10 cellular contexts compared by ENCODE assay signal in the genomic region with DNA sequence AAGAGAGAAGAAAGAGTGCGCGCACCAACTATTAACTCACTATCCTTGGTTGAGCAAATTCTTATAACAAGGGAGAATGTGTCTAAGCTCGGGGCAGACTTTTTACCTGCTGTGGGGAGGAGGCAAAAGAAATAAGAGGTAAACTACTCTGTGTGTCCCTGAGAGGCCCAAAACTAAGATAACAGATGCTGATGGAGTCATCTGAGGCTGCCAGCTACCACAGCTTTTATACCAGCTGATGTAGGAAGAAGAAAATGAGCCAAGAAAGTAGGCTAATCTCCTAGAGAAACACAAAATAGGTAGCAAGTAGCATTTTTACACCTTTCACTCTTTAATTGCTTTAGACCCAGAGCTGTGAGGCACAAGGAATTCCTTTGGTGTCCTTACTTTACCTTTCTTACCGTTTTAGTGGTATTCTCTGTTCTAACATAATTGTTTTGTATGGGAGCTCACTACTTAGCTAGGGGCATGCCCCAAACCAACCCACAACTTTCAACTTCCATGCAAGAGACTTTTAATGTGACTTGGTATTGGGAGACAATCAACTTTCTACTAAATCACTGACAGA. TPM values are rescaled to one million over a fixed set of nuclear protein-coding genes. Genes with fewer than 3 reads are reported as not detected.
DNase-seq lines count a peak whose midpoint lies in the region; ATAC-seq, FAIRE-seq and TF ChIP-seq lines count a peak whose summit lies in the region.
"Had no signal": no experiment of that assay in that cellular context is flagged by ENCODE, and none has a peak within 500 bp of the region (broad histone marks: within the 10 kb centered on the region; RNA-seq: fewer than 3 reads in every experiment).

No MANE protein-coding gene starts in this region.

- H4K91ac ChIP-seq in neuronal stem cell (ENCODE audit: low read depth, low read length, poor library complexity) = no peak overlapping the region

- H3K9me3 Mint-ChIP-seq in central memory CD8-positive, alpha-beta T cell = no peaks in the 10 kb centered on the region

- FAIRE-seq in D721Med (lab: Jason Lieb, UNC) (peak; percentile 16), GM19239 (lab: Jason Lieb, UNC) (no peak)

- no peak for ATAC-seq in central memory CD8-positive, alpha-beta T cell (replicated peaks; ENCODE audit: extremely low read depth, poor library complexity, severe bottlenecking)
- no peak for ATAC-seq in HG02763 (IDR thresholded peaks at IDR 0.05; ENCODE audit: unreplicated experiment)

- no peaks in the 10 kb centered on the region for H3K9me3 ChIP-seq in neuronal stem cell (replicated peaks in 1 of 2; ENCODE audit: control insufficient read depth in 2 of 2, insufficient read depth in 1 of 2, low read depth in 1 of 2, low read length in 2 of 2)

- peaks cover 24% of the 10 kb centered on the region for H3K4me1 Mint-ChIP-seq in central memory CD8-positive, alpha-beta T cell

- peak overlapping the region; percentile 79 for H2AFZ ChIP-seq in neuronal stem cell (ENCODE audit: low read length)

- peak overlapping the region; percentile 17 for H3K27ac Mint-ChIP-seq in central memory CD8-positive, alpha-beta T cell (ENCODE audit: low read depth)

- WGBS in neuronal stem cell (ENCODE audit: extremely low coverage in 2 of 2, insufficient read length in 2 of 2, insufficient replicate concordance in 1 of 2), 2 donors = no CpG with 5 or more reads among the region's 4 CpGs

- H3K4ac ChIP-seq in neuronal stem cell (ENCODE audit: low read length) = no peak overlapping the region

- H2BK5ac ChIP-seq in neuronal stem cell (ENCODE audit: low read length) = no peak overlapping the region

- no peak overlapping the region for H3K23ac ChIP-seq in neuronal stem cell (ENCODE audit: low read depth, low read length, poor library complexity)

- H3K18ac ChIP-seq in neuronal stem cell (ENCODE audit: low read length) = no peak overlapping the region

- H3K36me3 ChIP-seq in neuronal stem cell (replicated peaks in 1 of 2; ENCODE audit: control insufficient read depth in 2 of 2, insufficient read depth in 2 of 2, low read length in 2 of 2) = no peaks in the 10 kb centered on the region

- DNase-seq in D721Med (ENCODE audit: insufficient read length, low spot score) (no peak), NCI-H446 (lab: John Stamatoyannopoulos, UW) (peak; percentile 39 to 46), neuronal stem cell (ENCODE audit: low spot score) (no peak), GM19239 (ENCODE audit: insufficient read length, low spot score) (no peak), NCI-H1048 (lab: John Stamatoyannopoulos, UW) (no peak), NCI-H1930 (lab: John Stamatoyannopoulos, UW) (no peak)
- no peak for DNase-seq in central memory CD8-positive, alpha-beta T cell (ENCODE audit: low spot score in 2 of 2)
- DNase-seq: DND-41, kidney glomerular epithelial cell had no signal

- no peaks in the 10 kb centered on the region for H3K79me1 ChIP-seq in neuronal stem cell (ENCODE audit: low read depth, low read length)

- H3K9ac ChIP-seq in neuronal stem cell (ENCODE audit: low read depth, low read length, poor library complexity) = no peak overlapping the region

- no peak overlapping the region for H2BK12ac ChIP-seq in neuronal stem cell (ENCODE audit: low read length)

- no peak overlapping the region for H3K4me3 Mint-ChIP-seq in central memory CD8-positive, alpha-beta T cell

- no peaks in the 10 kb centered on the region for H3K27me3 ChIP-seq in neuronal stem cell (ENCODE audit: control insufficient read depth in 3 of 3, insufficient read depth in 3 of 3, low read depth in 1 of 3, low read length in 3 of 3)

- peak overlapping the region; percentile 79 for H3K27ac ChIP-seq in neuronal stem cell (replicated peaks; ENCODE audit: low read length)

- H3K27me3 Mint-ChIP-seq in central memory CD8-positive, alpha-beta T cell = no peaks in the 10 kb centered on the region

- peak overlapping the region; percentile 20 for H3K4me2 ChIP-seq in neuronal stem cell (ENCODE audit: insufficient read depth, low read length, poor library complexity, severe bottlenecking)

- no peak overlapping the region for H3K14ac ChIP-seq in neuronal stem cell (ENCODE audit: low read length)

- H2AK5ac ChIP-seq in neuronal stem cell (ENCODE audit: low read depth, low read length) = no peak overlapping the region

- TF ChIP-seq CTCF in D721Med (IDR thresholded peaks at IDR 0.05; ENCODE audit: insufficient read depth, missing control alignments) = no peak

- H2BK120ac ChIP-seq in neuronal stem cell (ENCODE audit: low read depth, low read length) = no peak overlapping the region

- H4K8ac ChIP-seq in neuronal stem cell (ENCODE audit: low read depth, low read length) = no peak overlapping the region

- no peak overlapping the region for H2BK15ac ChIP-seq in neuronal stem cell (ENCODE audit: low read length)

- no peak overlapping the region for H3K4me3 ChIP-seq in neuronal stem cell (ENCODE audit: low read length in 2 of 2)

- H3K4me1 ChIP-seq in neuronal stem cell (ENCODE audit: control insufficient read depth in 2 of 2, insufficient read depth in 1 of 2, low read depth in 1 of 2, low read length in 2 of 2) = peaks cover 16 to 22% of the 10 kb centered on the region in 2 donors

- peaks cover 6% of the 10 kb centered on the region for H3K36me3 Mint-ChIP-seq in central memory CD8-positive, alpha-beta T cell (ENCODE audit: insufficient read depth)

RNA-seq across cellular contexts. Expression of gene PIM1, which starts 27.8 kb away (rescaled TPM):
- 16.8 TPM for polyA plus RNA-seq in neuronal stem cell (2013, experiment 1 of 2)
- 16.9 TPM for polyA plus RNA-seq in neuronal stem cell (2013, experiment 2 of 2)

Comparison
In these comparisons a context has a peak if more than half of its experiments do, and no peak if none do; other contexts are left out.
1. DNase-seq: peak in NCI-H446 (2 of 2); none in D721Med (single experiment), central memory CD8-positive, alpha-beta T cell (0 of 2), neuronal stem cell (single experiment), GM19239 (single experiment), NCI-H1048 (single experiment) and NCI-H1930 (0 of 2).